Comparison of ENCODE assay signal across 8 cellular contexts in genomic region chr1:77218477-77219165, GRCh38. TPM values are rescaled to one million over a fixed set of nuclear protein-coding genes. Genes with fewer than 3 reads are reported as not detected.
DNase-seq lines count a peak whose midpoint lies in the region; ATAC-seq and TF ChIP-seq lines count a peak whose summit lies in the region.

No MANE protein-coding gene starts in this region.

- peak overlapping the region; percentile 95 for H3K27ac Mint-ChIP-seq in activated T-helper 17 cell treated with anti-CD3 and anti-CD28 coated beads, Interleukin-2, amount 50 U/mL, for 72 hours

- no peaks in the 10 kb centered on the region for H3K27me3 ChIP-seq in HUES6 (ENCODE audit: control insufficient read depth, insufficient read depth, low read length)
- no peaks in the 10 kb centered on the region for H3K27me3 ChIP-seq in right cardiac atrium (ENCODE audit: control insufficient read depth, insufficient read depth)
- no peaks in the 10 kb centered on the region for H3K27me3 ChIP-seq in gastrocnemius medialis

- H3K27ac ChIP-seq in HUES6 (ENCODE audit: low read depth, low read length) (peak overlapping the region; percentile 32), right cardiac atrium (ENCODE audit: low read length) (peak overlapping the region; percentile 94), gastrocnemius medialis (peak overlapping the region; percentile 87 to 96 (median 90))

- H3K36me3 ChIP-seq in HUES6 (ENCODE audit: control insufficient read depth, insufficient read depth, low read length): peaks cover 16% of the 10 kb centered on the region
- H3K36me3 ChIP-seq in gastrocnemius medialis: no peaks in the 10 kb centered on the region

- peak overlapping the region; percentile 85 for H3K9ac ChIP-seq in HUES6 (ENCODE audit: low read length)

- H3K4me3 ChIP-seq in HUES6 (ENCODE audit: low read depth, low read length) (peak overlapping the region; percentile 91), right cardiac atrium (ENCODE audit: low read length) (peak overlapping the region; percentile 66), gastrocnemius medialis (peak overlapping the region; percentile 77 to 93 (median 88))

- peaks cover 14% of the 10 kb centered on the region for H3K36me3 Mint-ChIP-seq in activated T-helper 17 cell treated with anti-CD3 and anti-CD28 coated beads, Interleukin-2, amount 50 U/mL, for 72 hours (ENCODE audit: low read depth)

- H3K9me3 ChIP-seq in HUES6 (ENCODE audit: control insufficient read depth, insufficient read depth, low read depth, low read length) (peaks cover 8% of the 10 kb centered on the region; the same call in 1 of the 2 replicates), right cardiac atrium (ENCODE audit: control insufficient read depth, low read length) (no peaks in the 10 kb centered on the region), gastrocnemius medialis (no peaks in the 10 kb centered on the region)

- in situ Hi-C loops in G401 (cut with HindIII; ENCODE audit: low sequenced_read_pairs) (no loop called here), gastrocnemius medialis (cut with MboI; ENCODE audit: low sequenced_read_pairs in 4 of 4) (no loop called here)

- H3K9me3 Mint-ChIP-seq in activated T-helper 17 cell treated with anti-CD3 and anti-CD28 coated beads, Interleukin-2, amount 50 U/mL, for 72 hours: no peaks in the 10 kb centered on the region

- peaks cover 5% of the 10 kb centered on the region; the same call in 1 of the 2 replicates for H3K4me1 ChIP-seq in HUES6 (ENCODE audit: control insufficient read depth, insufficient read depth, low read length)
- no peaks in the 10 kb centered on the region for H3K4me1 ChIP-seq in right cardiac atrium (ENCODE audit: control insufficient read depth, insufficient read depth, low read length)
- peaks cover 10 to 16% of the 10 kb centered on the region in 2 donors for H3K4me1 ChIP-seq in gastrocnemius medialis

- intact Hi-C loops in right cardiac atrium (cut with DNase I) (no loop called here), gastrocnemius medialis (cut with DNase I; ENCODE audit: low total_unique reads) (loop anchor here (5.0 kb wide), 1 partner anchor 464 kb away; the partner anchor contains the start of gene ZZZ3)

- WGBS in right cardiac atrium: 3% methylated on average over 12 of the region's 12 CpGs

- H3K4me3 Mint-ChIP-seq in activated T-helper 17 cell treated with anti-CD3 and anti-CD28 coated beads, Interleukin-2, amount 50 U/mL, for 72 hours: peak overlapping the region; percentile 95

- TF ChIP-seq POLR2A in gastrocnemius medialis (IDR thresholded peaks at IDR 0.05): no peak

- no peaks in the 10 kb centered on the region for H3K27me3 Mint-ChIP-seq in activated T-helper 17 cell treated with anti-CD3 and anti-CD28 coated beads, Interleukin-2, amount 50 U/mL, for 72 hours

- DNase-seq in G401 (ENCODE audit: low spot score): peak; percentile 68
- DNase-seq in right cardiac atrium: no peak
- DNase-seq in gastrocnemius medialis: no peak
- DNase-seq in mesenteric fat pad (ENCODE audit: low spot score): no peak
- no peak for DNase-seq in SK-N-DZ (ENCODE audit: low spot score)

- TF ChIP-seq CTCF in gastrocnemius medialis (IDR thresholded peaks at IDR 0.05 in 4 of 5, conservative IDR thresholded peaks at IDR 0.05 in 1 of 5): no peak

- ATAC-seq in GM21528 (IDR thresholded peaks at IDR 0.05; ENCODE audit: low FRiP score, unreplicated experiment) (peak; percentile 50), right cardiac atrium (peak; percentile 57 to 63), gastrocnemius medialis (peak; percentile 73 to 74)
- peak; percentile 43 for ATAC-seq in activated T-helper 17 cell treated with anti-CD3 and anti-CD28 coated beads, Interleukin-2, amount 50 U/mL, for 72 hours (replicated peaks)

- peaks cover 41% of the 10 kb centered on the region for H3K4me1 Mint-ChIP-seq in activated T-helper 17 cell treated with anti-CD3 and anti-CD28 coated beads, Interleukin-2, amount 50 U/mL, for 72 hours

RNA-seq across cellular contexts. Expression of gene PIGK, which starts 0.6 kb away (rescaled TPM):
- total RNA-seq in G401 (2014; rRNA removed; shearing (Covaris generic)): 23.1 and 25.1 TPM in 2 replicates
- 10 to 100 TPM; 10.3 to 20.6 TPM for total RNA-seq in activated T-helper 17 cell treated with anti-CD3 and anti-CD28 coated beads, Interleukin-2, amount 50 U/mL, for 72 hours
- 10 to 100 TPM; 34.9 to 40.1 (median 36.1) TPM for total RNA-seq in right cardiac atrium
- 20.9 TPM for polyA plus RNA-seq in right cardiac atrium
- total RNA-seq in gastrocnemius medialis: 10 to 100 TPM in 3 of 4 donors, 1 to 10 TPM in 1; 9.0 to 12.6 (median 11.2) TPM
- total RNA-seq in mesenteric fat pad: 23.3 TPM
- polyA plus RNA-seq in SK-N-DZ (2014; cell fraction: cytosol; rRNA removed): 18.4 and 20.6 TPM in 2 replicates
- polyA plus RNA-seq in SK-N-DZ (2014; cell fraction: nucleus; rRNA removed): 7.5 and 8.0 TPM in 2 replicates

Comparison
In these comparisons a context has a peak if more than half of its experiments do, and no peak if none do; other contexts are left out.
1. H3K27ac ChIP-seq: peak in every context shown above with its lines; median percentile 94 in right cardiac atrium; 90 in gastrocnemius medialis; 32 in HUES6.